In the genomic region with DNA sequence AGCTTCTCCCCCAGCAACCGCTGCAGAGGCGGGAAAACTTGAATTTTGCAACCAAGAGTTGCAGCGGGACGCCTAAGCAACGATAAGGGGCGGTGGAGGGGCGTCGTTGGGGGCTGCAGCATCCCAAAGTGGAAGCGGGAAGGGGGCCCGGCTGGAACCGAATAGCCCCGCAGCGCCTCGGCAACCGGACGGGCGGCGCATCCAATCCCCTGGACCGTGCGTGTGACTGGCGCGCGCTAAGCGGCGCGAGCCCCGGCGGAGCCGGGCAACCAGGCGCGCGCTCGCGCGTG, we compare ENCODE assay signal across 8 cellular contexts. TPM values are rescaled to one million over a fixed set of nuclear protein-coding genes. Genes with fewer than 3 reads are reported as not detected.
DNase-seq lines count a peak whose midpoint lies in the region; ATAC-seq, FAIRE-seq and TF ChIP-seq lines count a peak whose summit lies in the region.

No MANE protein-coding gene starts in this region.

- ATAC-seq in HG02852 (IDR thresholded peaks at IDR 0.05; ENCODE audit: unreplicated experiment) (peak; percentile 5), K562 (no peak; the same call in 2 of the 3 replicates), HG03521 (IDR thresholded peaks at IDR 0.05; ENCODE audit: unreplicated experiment) (no peak)

- TF ChIP-seq CTCF in K562 (IDR thresholded peaks at IDR 0.05 in 2 of 3, conservative IDR thresholded peaks at IDR 0.05 in 1 of 3; ENCODE audit: insufficient read depth in 2 of 3, low read depth in 1 of 3, low read length in 3 of 3), result no peak

- intact Hi-C loops in K562 (cut with micrococcal nuclease), result loop anchor here (5.0 kb wide), 1 partner anchor 38 kb away; a partner anchor contains a TSS

- in situ Hi-C loops in K562 (cut with MboI), result loop anchor here (10.0 kb wide), 1 partner anchor 246 kb away; no protein-coding TSS in a partner anchor

- H3K9ac ChIP-seq in K562 (ENCODE audit: insufficient read depth in 1 of 2, low read depth in 2 of 2, low read length in 2 of 2), result peak overlapping the region; percentile 50 to 69

- H3K79me2 ChIP-seq in ACC112 (ENCODE audit: control insufficient read depth, insufficient read depth, low read length, unreplicated experiment) (no peaks in the 10 kb centered on the region), K562 (ENCODE audit: control insufficient read depth, insufficient read depth, low read length) (peaks cover 45% of the 10 kb centered on the region)

- H4K20me1 ChIP-seq in K562 (replicated peaks; ENCODE audit: control insufficient read depth, insufficient read depth, low read length), result no peaks in the 10 kb centered on the region

- H3K4me3 ChIP-seq in ACC112 (ENCODE audit: low read depth, low read length) (peak overlapping the region; percentile 84), K562 (peak overlapping the region; percentile 89)

- POLR2A ChIA-PET in K562 (lab: Yijun Ruan, JAX), result interaction anchor here (0.6 to 4.2 kb wide), 3 partner anchors 12 to 51 kb away, joined by 3 to 21 read pairs (median 4); no protein-coding TSS in a partner anchor

- no peak for FAIRE-seq in K562 (lab: Jason Lieb, UNC)

- H3K36me3 ChIP-seq in ACC112 (ENCODE audit: insufficient read depth, low read length) (no peaks in the 10 kb centered on the region), K562 (ENCODE audit: control insufficient read depth, insufficient read depth, low read length) (peaks cover 13% of the 10 kb centered on the region; the same call in 2 of the 3 replicates)

- CTCF ChIA-PET in K562 (lab: Yijun Ruan, JAX; ENCODE audit: low intra/inter-chr PET ratio), result no interaction called here

- peaks cover 6% of the 10 kb centered on the region for H3K4me1 ChIP-seq in ACC112 (ENCODE audit: control insufficient read depth, insufficient read depth, low read length, unreplicated experiment)
- peaks cover 38 to 49% of the 10 kb centered on the region in 2 experiments for H3K4me1 ChIP-seq in K562 (replicated peaks in 1 of 2; ENCODE audit: control insufficient read depth in 2 of 2, insufficient read depth in 2 of 2, low read length in 2 of 2)

- no peak for TF ChIP-seq EP300 in K562 (IDR thresholded peaks at IDR 0.05; ENCODE audit: low read length)

- no peak overlapping the region for H3K27ac ChIP-seq in ACC112 (ENCODE audit: low read depth, low read length)
- peak overlapping the region; percentile 64 for H3K27ac ChIP-seq in K562 (ENCODE audit: extremely low read depth, low read depth, low read length)

- H3K27me3 ChIP-seq in ACC112 (ENCODE audit: insufficient read depth, low read length), result peaks cover 16% of the 10 kb centered on the region
- no peaks in the 10 kb centered on the region for H3K27me3 ChIP-seq in K562 (ENCODE audit: control insufficient read depth in 2 of 2, insufficient read depth in 2 of 2, low read length in 2 of 2)

- peak overlapping the region; percentile 76 for H3K4me2 ChIP-seq in K562 (ENCODE audit: insufficient read depth, low read length)

- peak; percentile 13; the same call in 1 of the 2 replicates for TF ChIP-seq POLR2A in K562 (conservative IDR thresholded peaks at IDR 0.05)

- BruUV-seq in K562 (replicated peaks; lab: Mats Ljungman, UMichigan), result no TSS peak

- WGBS in K562 (ENCODE audit: insufficient coverage, low coverage, missing lambda C conversion rate), result 0% methylated on average over 28 of the region's 35 CpGs

- no peak for DNase-seq in K562 (ENCODE audit: extremely low read depth in 1 of 4, low spot score in 3 of 4)
- DNase-seq in midbrain (lab: John Stamatoyannopoulos, UW), result peak; percentile 68
- no peak for DNase-seq in NCI-H1694 (lab: John Stamatoyannopoulos, UW)
- DNase-seq in middle frontal gyrus (ENCODE audit: extremely low spot score, low spot score), result no peak
- DNase-seq in NCI-H1417 (lab: John Stamatoyannopoulos, UW), result no peak

- no peaks in the 10 kb centered on the region for H3K9me3 ChIP-seq in K562 (replicated peaks; ENCODE audit: control insufficient read depth, insufficient read depth, low read depth, low read length)

- H2AFZ ChIP-seq in ACC112 (ENCODE audit: low read length, unreplicated experiment), result peak overlapping the region; percentile 86
- peak overlapping the region; percentile 86 for H2AFZ ChIP-seq in K562 (ENCODE audit: low read depth, low read length)

- no peak for TF ChIP-seq RAD21 in K562 (CRISPR knock-in tag; conservative IDR thresholded peaks at IDR 0.05 in 1 of 2, IDR thresholded peaks at IDR 0.05 in 1 of 2)

- no peaks in the 10 kb centered on the region for H3K9me1 ChIP-seq in K562 (ENCODE audit: control insufficient read depth, insufficient read depth, low read length)

TF ChIP-seq in K562, 482 proteins besides CTCF, POLR2A, EP300 and RAD21 (continues in another document):
- peak; percentile 48; the same call in 1 of the 2 replicates for TF ChIP-seq RBFOX2 (IDR thresholded peaks at IDR 0.05; ENCODE audit: low read depth, low read length)
- peak; percentile 18 for TF ChIP-seq EWSR1 (IDR thresholded peaks at IDR 0.05; ENCODE audit: borderline replicate concordance, low read depth, partially characterized antibody)
- TF ChIP-seq ZNF551 (CRISPR knock-in tag; IDR thresholded peaks at IDR 0.05), result no peak
- TF ChIP-seq PHF20 (IDR thresholded peaks at IDR 0.05; ENCODE audit: partially characterized antibody), result peak; percentile 63
- 0 out of 2 replicates have a peak, but pooled peaks have one; percentile 15 for TF ChIP-seq PML (IDR thresholded peaks at IDR 0.05; ENCODE audit: low read length)
- peak; percentile 42; the same call in 1 of the 2 replicates for TF ChIP-seq E2F3 (CRISPR knock-in tag; IDR thresholded peaks at IDR 0.05)
- TF ChIP-seq ILF3 (IDR thresholded peaks at IDR 0.05; ENCODE audit: borderline replicate concordance), result no peak
- no peak for TF ChIP-seq TAF7 (tag; IDR thresholded peaks at IDR 0.05)
- TF ChIP-seq, protein P1, sequence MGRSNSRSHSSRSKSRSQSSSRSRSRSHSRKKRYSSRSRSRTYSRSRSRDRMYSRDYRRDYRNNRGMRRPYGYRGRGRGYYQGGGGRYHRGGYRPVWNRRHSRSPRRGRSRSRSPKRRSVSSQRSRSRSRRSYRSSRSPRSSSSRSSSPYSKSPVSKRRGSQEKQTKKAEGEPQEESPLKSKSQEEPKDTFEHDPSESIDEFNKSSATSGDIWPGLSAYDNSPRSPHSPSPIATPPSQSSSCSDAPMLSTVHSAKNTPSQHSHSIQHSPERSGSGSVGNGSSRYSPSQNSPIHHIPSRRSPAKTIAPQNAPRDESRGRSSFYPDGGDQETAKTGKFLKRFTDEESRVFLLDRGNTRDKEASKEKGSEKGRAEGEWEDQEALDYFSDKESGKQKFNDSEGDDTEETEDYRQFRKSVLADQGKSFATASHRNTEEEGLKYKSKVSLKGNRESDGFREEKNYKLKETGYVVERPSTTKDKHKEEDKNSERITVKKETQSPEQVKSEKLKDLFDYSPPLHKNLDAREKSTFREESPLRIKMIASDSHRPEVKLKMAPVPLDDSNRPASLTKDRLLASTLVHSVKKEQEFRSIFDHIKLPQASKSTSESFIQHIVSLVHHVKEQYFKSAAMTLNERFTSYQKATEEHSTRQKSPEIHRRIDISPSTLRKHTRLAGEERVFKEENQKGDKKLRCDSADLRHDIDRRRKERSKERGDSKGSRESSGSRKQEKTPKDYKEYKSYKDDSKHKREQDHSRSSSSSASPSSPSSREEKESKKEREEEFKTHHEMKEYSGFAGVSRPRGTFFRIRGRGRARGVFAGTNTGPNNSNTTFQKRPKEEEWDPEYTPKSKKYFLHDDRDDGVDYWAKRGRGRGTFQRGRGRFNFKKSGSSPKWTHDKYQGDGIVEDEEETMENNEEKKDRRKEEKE (IDR thresholded peaks at IDR 0.05; ENCODE audit: borderline replicate concordance in 1 of 2, control insufficient read depth in 1 of 2, low read depth in 2 of 2, low read length in 1 of 2), result peak in 1 of 2 experiments; percentile 65; a peak in 1 of 4 replicates
- no peak for TF ChIP-seq CBFA2T2 (conservative IDR thresholded peaks at IDR 0.05)

RNA-seq across cellular contexts. Expression of a gene that starts 0.7 kb away (rescaled TPM):
- 9.8 and 24.9 TPM in 2 replicates for total RNA-seq in K562 (2011; cell fraction: chromatin; rRNA removed; ENCODE audit: low replicate concordance)
- total RNA-seq in K562 (2011; cell fraction: nucleolus; rRNA removed), result 5.3 and 6.2 TPM in 2 replicates
- total RNA-seq in K562 (2011; cell fraction: nucleoplasm; rRNA removed), result 12.7 and 15.3 TPM in 2 replicates
- total RNA-seq in K562 (2014; rRNA removed) (5.5 and 5.9 TPM in 2 replicates), K562 (2014; rRNA removed; fragmentation: Illumina TruSeq; extraction: Trizol) (10.4 and 12.7 TPM in 2 replicates), K562 (2015; rRNA removed; fragmentation: Illumina TruSeq; extraction: Trizol) (9.0 and 9.8 TPM in 2 replicates), K562 (2021) (12.0 and 12.3 TPM in 2 replicates)
- polyA plus RNA-seq in K562 (2011; rRNA removed) (4.5 and 5.3 TPM in 2 replicates), K562 (2014; fragmentation: Illumina TruSeq; extraction: Trizol) (1.7 and 2.5 TPM in 2 replicates), K562 (2014; fragmentation: Nextera tagmentation; extraction: Ambion mirVana) (1 to 10 TPM; 2.7 to 7.4 TPM), K562 (2014; rRNA removed) (2.5 and 2.6 TPM in 2 replicates)
- polyA plus RNA-seq in K562 (2011; cell fraction: cytosol; rRNA removed), result 1.5 and 2.7 TPM in 2 replicates
- 1.9 and 2.6 TPM in 2 replicates for polyA plus RNA-seq in K562 (2011; cell fraction: nucleus; rRNA removed)
- polyA plus RNA-seq in K562 (2012), result 0.96 and 1.2 TPM in 2 replicates
- 10.1 and 10.3 TPM in 2 replicates for polyA minus RNA-seq in K562 (2011; rRNA and poly(A)+ RNA removed)
- 5.6 and 5.7 TPM in 2 replicates for polyA minus RNA-seq in K562 (2011; cell fraction: cytosol; rRNA and poly(A)+ RNA removed)
- polyA minus RNA-seq in K562 (2011; cell fraction: nucleus; rRNA and poly(A)+ RNA removed), result 2.2 and 3.1 TPM in 2 replicates

RNA-seq across cellular contexts. Expression of a gene that starts 39.4 kb away (rescaled TPM):
- total RNA-seq in K562 (2011; cell fraction: chromatin; rRNA removed; ENCODE audit: low replicate concordance), result 220 and 451 TPM in 2 replicates
- total RNA-seq in K562 (2011; cell fraction: nucleolus; rRNA removed), result 258 and 278 TPM in 2 replicates
- 187 and 217 TPM in 2 replicates for total RNA-seq in K562 (2011; cell fraction: nucleoplasm; rRNA removed)
- total RNA-seq in K562 (2014; rRNA removed), result 22.3 and 28.3 TPM in 2 replicates
- total RNA-seq in K562 (2014; rRNA removed; fragmentation: Illumina TruSeq; extraction: Trizol), result 9.2 and 15.5 TPM in 2 replicates
- 12.8 and 13.3 TPM in 2 replicates for total RNA-seq in K562 (2015; rRNA removed; fragmentation: Illumina TruSeq; extraction: Trizol)
- total RNA-seq in K562 (2021), result 43.3 and 46.1 TPM in 2 replicates
- polyA plus RNA-seq in K562 (2011; rRNA removed), result 48.8 and 65.1 TPM in 2 replicates
- 23.4 and 24.4 TPM in 2 replicates for polyA plus RNA-seq in K562 (2011; cell fraction: cytosol; rRNA removed)
- 468 and 642 TPM in 2 replicates for polyA plus RNA-seq in K562 (2011; cell fraction: nucleus; rRNA removed)
- 23.3 and 29.2 TPM in 2 replicates for polyA plus RNA-seq in K562 (2012)
- polyA plus RNA-seq in K562 (2014; fragmentation: Illumina TruSeq; extraction: Trizol), result 21.4 and 23.4 TPM in 2 replicates
- 1 to 10 TPM; 3.3 to 3.8 TPM for polyA plus RNA-seq in K562 (2014; fragmentation: Nextera tagmentation; extraction: Ambion mirVana)
- 62.7 and 66.4 TPM in 2 replicates for polyA plus RNA-seq in K562 (2014; rRNA removed)
- polyA minus RNA-seq in K562 (2011; rRNA and poly(A)+ RNA removed), result 12.5 and 15.4 TPM in 2 replicates
- polyA minus RNA-seq in K562 (2011; cell fraction: cytosol; rRNA and poly(A)+ RNA removed), result 15.8 and 20.2 TPM in 2 replicates
- polyA minus RNA-seq in K562 (2011; cell fraction: nucleus; rRNA and poly(A)+ RNA removed), result 65.3 and 73.8 TPM in 2 replicates
